In the genomic region with DNA sequence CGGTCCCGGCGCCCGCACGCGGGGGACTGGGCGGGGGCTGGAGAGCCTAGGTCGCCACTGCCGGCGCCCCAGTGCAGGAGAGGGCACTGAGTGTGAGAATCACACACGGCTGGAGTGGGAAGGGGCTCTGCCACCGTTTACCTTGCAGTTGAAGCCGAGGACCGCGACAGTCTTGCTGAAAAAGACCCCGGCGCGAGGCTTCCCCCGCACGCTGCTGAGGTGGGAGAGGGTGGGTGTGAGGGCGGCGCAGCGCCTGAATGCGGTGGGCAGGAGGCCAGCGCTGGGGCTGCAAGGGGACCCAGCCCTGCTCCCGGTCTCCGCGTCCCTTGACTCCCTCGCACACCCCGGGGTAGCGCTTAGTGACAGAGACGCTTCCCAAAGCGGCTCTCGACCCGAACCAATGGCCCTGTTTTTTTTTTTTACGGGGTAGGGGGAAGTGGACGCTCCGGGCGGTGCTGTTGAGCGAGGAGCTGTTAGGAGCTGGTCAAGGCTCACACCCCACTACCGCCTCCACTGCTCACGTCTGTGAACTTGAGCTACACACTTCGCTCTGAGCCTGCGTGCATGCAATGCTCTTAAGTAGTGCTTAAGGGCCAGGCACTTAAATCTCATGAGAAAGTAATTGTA, we compare ENCODE assay signal across 12 cellular contexts. TPM values are rescaled to one million over a fixed set of nuclear protein-coding genes. Genes with fewer than 3 reads are reported as not detected.
DNase-seq lines count a peak whose midpoint lies in the region; ATAC-seq and TF ChIP-seq lines count a peak whose summit lies in the region.
"Had no signal": no experiment of that assay in that cellular context is flagged by ENCODE, and none has a peak within 500 bp of the region (broad histone marks: within the 10 kb centered on the region; RNA-seq: fewer than 3 reads in every experiment).

No MANE protein-coding gene starts in this region.

- peaks cover 7% of the 10 kb centered on the region for H3K4me1 Mint-ChIP-seq in activated naive CD4-positive, alpha-beta T cell treated with anti-CD3 and anti-CD28 coated beads, Interleukin-2, amount 10 ng/mL, durations not matched to agents 7 days and 5 days
- peaks cover 5% of the 10 kb centered on the region for H3K4me1 Mint-ChIP-seq in progenitor cell of endocrine pancreas (ENCODE audit: low read depth)

- H3K36me3 ChIP-seq in mammary epithelial cell (ENCODE audit: insufficient read depth, low read length): no peaks in the 10 kb centered on the region
- no peaks in the 10 kb centered on the region for H3K36me3 ChIP-seq in thyroid gland

- no peak overlapping the region for H3K4me3 Mint-ChIP-seq in activated naive CD4-positive, alpha-beta T cell treated with anti-CD3 and anti-CD28 coated beads, Interleukin-2, amount 10 ng/mL, durations not matched to agents 7 days and 5 days
- no peak overlapping the region for H3K4me3 Mint-ChIP-seq in progenitor cell of endocrine pancreas (ENCODE audit: low read depth)

- peaks cover 17% of the 10 kb centered on the region for H3K27me3 ChIP-seq in mammary epithelial cell (ENCODE audit: insufficient read depth, low read length)
- peaks cover 11% of the 10 kb centered on the region for H3K27me3 ChIP-seq in thyroid gland

- no peaks in the 10 kb centered on the region for H3K9me3 Mint-ChIP-seq in activated naive CD4-positive, alpha-beta T cell treated with anti-CD3 and anti-CD28 coated beads, Interleukin-2, amount 50 U/mL, for 72 hours
- H3K9me3 Mint-ChIP-seq in activated naive CD4-positive, alpha-beta T cell treated with anti-CD3 and anti-CD28 coated beads, Interleukin-2, amount 10 ng/mL, durations not matched to agents 7 days and 5 days: no peaks in the 10 kb centered on the region
- H3K9me3 Mint-ChIP-seq in progenitor cell of endocrine pancreas (ENCODE audit: low read depth): no peaks in the 10 kb centered on the region

- H3K4me3 ChIP-seq in mammary epithelial cell (replicated peaks in 1 of 3; ENCODE audit: insufficient read depth in 1 of 3, low read depth in 2 of 3, low read length in 3 of 3) (peak overlapping the region in 1 of 3 experiments; percentile 26), thyroid gland (replicated peaks in 1 of 3) (peak overlapping the region in 1 of 3 donors; percentile 13)

- CTCF ChIA-PET in activated naive CD4-positive, alpha-beta T cell treated with anti-CD3 and anti-CD28 coated beads, Interleukin-2, amount 10 ng/mL, durations not matched to agents 7 days and 5 days (lab: Charles Lee): interaction anchor here (1.1 kb wide), 1 partner anchor 9 kb away, joined by 4 read pairs; no protein-coding TSS in a partner anchor
- CTCF ChIA-PET in mammary epithelial cell (lab: Charles Lee; ENCODE audit: low non-redundant PET): no interaction called here

- no peaks in the 10 kb centered on the region for H4K20me1 ChIP-seq in mammary epithelial cell (ENCODE audit: insufficient read depth, low read length)

- H3K27me3 Mint-ChIP-seq in activated naive CD4-positive, alpha-beta T cell treated with anti-CD3 and anti-CD28 coated beads, Interleukin-2, amount 10 ng/mL, durations not matched to agents 7 days and 5 days: peaks cover 95% of the 10 kb centered on the region
- peaks cover 41% of the 10 kb centered on the region for H3K27me3 Mint-ChIP-seq in progenitor cell of endocrine pancreas

- WGBS in mammary epithelial cell (ENCODE audit: low coverage, missing lambda C conversion rate): 4% methylated on average over 26 of the region's 44 CpGs
- 2 to 6% methylated on average over 9 to 12 of the region's 44 CpGs for WGBS in thyroid gland, 2 donors

- H3K36me3 Mint-ChIP-seq in activated naive CD4-positive, alpha-beta T cell treated with anti-CD3 and anti-CD28 coated beads, Interleukin-2, amount 50 U/mL, for 72 hours: peaks cover 0 to 4% of the 10 kb centered on the region in 2 donors
- no peaks in the 10 kb centered on the region for H3K36me3 Mint-ChIP-seq in activated naive CD4-positive, alpha-beta T cell treated with anti-CD3 and anti-CD28 coated beads, Interleukin-2, amount 10 ng/mL, durations not matched to agents 7 days and 5 days
- no peaks in the 10 kb centered on the region for H3K36me3 Mint-ChIP-seq in progenitor cell of endocrine pancreas (ENCODE audit: insufficient read depth)

- ATAC-seq in activated naive CD4-positive, alpha-beta T cell treated with anti-CD3 and anti-CD28 coated beads, Interleukin-2, amount 50 U/mL, for 72 hours: peak; percentile 20 to 48
- peak; percentile 34 for ATAC-seq in left lobe of liver

- peak overlapping the region; percentile 75 for H2AFZ ChIP-seq in mammary epithelial cell (ENCODE audit: low read depth, low read length)

- BruUV-seq in mammary epithelial cell (replicated peaks; lab: Mats Ljungman, UMichigan): no TSS peak

- H3K4me1 ChIP-seq in mammary epithelial cell (ENCODE audit: insufficient read depth, low read length): peaks cover 13% of the 10 kb centered on the region
- peaks cover 11 to 14% of the 10 kb centered on the region in 2 donors for H3K4me1 ChIP-seq in thyroid gland

- H3K27ac ChIP-seq in mammary epithelial cell (ENCODE audit: insufficient read depth, low read depth, low read length) (no peak overlapping the region), thyroid gland (no peak overlapping the region)

- H3K27ac Mint-ChIP-seq in activated naive CD4-positive, alpha-beta T cell treated with anti-CD3 and anti-CD28 coated beads, Interleukin-2, amount 50 U/mL, for 72 hours: no peak overlapping the region
- no peak overlapping the region for H3K27ac Mint-ChIP-seq in activated naive CD4-positive, alpha-beta T cell treated with anti-CD3 and anti-CD28 coated beads, Interleukin-2, amount 10 ng/mL, durations not matched to agents 7 days and 5 days
- no peak overlapping the region for H3K27ac Mint-ChIP-seq in progenitor cell of endocrine pancreas

- no peaks in the 10 kb centered on the region for H3K79me2 ChIP-seq in mammary epithelial cell (ENCODE audit: insufficient read depth, low read length)

- TF ChIP-seq CTCF in mammary epithelial cell (conservative IDR thresholded peaks at IDR 0.05 in 1 of 2, IDR thresholded peaks at IDR 0.05 in 1 of 2; ENCODE audit: extremely low read depth in 1 of 2, insufficient read depth in 1 of 2, low read depth in 1 of 2, low read length in 2 of 2) (no peak), thyroid gland (IDR thresholded peaks at IDR 0.05) (no peak), GM13976 (IDR thresholded peaks at IDR 0.05; ENCODE audit: borderline replicate concordance, control extremely low read depth, extremely low read depth, insufficient read depth, missing control alignments) (no peak), progenitor cell of endocrine pancreas (IDR thresholded peaks at IDR 0.05; ENCODE audit: unreplicated experiment) (no peak)

- H3K9ac ChIP-seq in mammary epithelial cell (ENCODE audit: insufficient read depth, low read length): no peak overlapping the region

- intact Hi-C loops in mammary epithelial cell (cut with micrococcal nuclease) (no loop called here), thyroid gland (cut with DNase I) (no loop called here)

- DNase-seq in activated naive CD4-positive, alpha-beta T cell treated with anti-CD3 and anti-CD28 coated beads, Interleukin-2, amount 50 U/mL, for 72 hours (ENCODE audit: low spot score in 2 of 2): no peak
- no peak for DNase-seq in activated naive CD4-positive, alpha-beta T cell treated with anti-CD3 and anti-CD28 coated beads, Interleukin-2, amount 10 ng/mL, durations not matched to agents 7 days and 5 days
- DNase-seq in mammary epithelial cell: no peak
- no peak for DNase-seq in left lobe of liver (ENCODE audit: low spot score)
- DNase-seq in thyroid gland: peak; percentile 41 to 70
- DNase-seq in GM13976 (ENCODE audit: low spot score): no peak
- DNase-seq in progenitor cell of endocrine pancreas (ENCODE audit: low spot score, unreplicated experiment): no peak
- DNase-seq in AML-193 (lab: John Stamatoyannopoulos, UW): no peak
- DNase-seq: cerebellar nuclear complex, KBM-7, kidney glomerular epithelial cell, OCI-M1 had no signal

- H3K4me2 ChIP-seq in mammary epithelial cell (ENCODE audit: insufficient read depth, low read depth, low read length): peak overlapping the region; percentile 83

- in situ Hi-C loops in mammary epithelial cell (cut with MboI; ENCODE audit: low sequenced_read_pairs in 2 of 2) (no loop called here), GM13976 (cut with MboI; ENCODE audit: low sequenced_read_pairs, unreplicated experiment) (no loop called here)

- H3K9me3 ChIP-seq in mammary epithelial cell (replicated peaks; ENCODE audit: insufficient read depth, low read length) (no peaks in the 10 kb centered on the region), thyroid gland (no peaks in the 10 kb centered on the region)

- TF ChIP-seq POLR2A in thyroid gland (IDR thresholded peaks at IDR 0.05): no peak

- dilution Hi-C loops in mammary epithelial cell (cut with HindIII; ENCODE audit: low sequenced_read_pairs): no loop called here

RNA-seq across cellular contexts. Expression of gene NOTO, which starts 0.8 kb away (rescaled TPM):
- total RNA-seq in activated naive CD4-positive, alpha-beta T cell treated with anti-CD3 and anti-CD28 coated beads, Interleukin-2, amount 50 U/mL, for 72 hours: not detected
- total RNA-seq in mammary epithelial cell (not detected), left lobe of liver (not detected), thyroid gland (not detected), progenitor cell of endocrine pancreas (not detected in 2 replicates)
- not detected for polyA plus RNA-seq in mammary epithelial cell
- not detected for polyA minus RNA-seq in mammary epithelial cell

RNA-seq across cellular contexts. Expression of gene SMYD5, which starts 10.9 kb away (rescaled TPM):
- total RNA-seq in activated naive CD4-positive, alpha-beta T cell treated with anti-CD3 and anti-CD28 coated beads, Interleukin-2, amount 50 U/mL, for 72 hours: 10 to 100 TPM; 36.0 to 41.1 TPM
- total RNA-seq in mammary epithelial cell (10 to 100 TPM; 19.5 to 31.7 TPM), left lobe of liver (6.0 TPM), thyroid gland (10 to 100 TPM; 14.4 to 18.1 (median 16.2) TPM), progenitor cell of endocrine pancreas (30.2 and 32.7 TPM in 2 replicates)
- 21.8 TPM for polyA plus RNA-seq in mammary epithelial cell
- polyA minus RNA-seq in mammary epithelial cell: 30.3 TPM

RNA-seq across cellular contexts. Expression of gene PRADC1, which starts 29.9 kb away (rescaled TPM):
- 10 to 100 TPM; 11.5 to 24.7 TPM for total RNA-seq in activated naive CD4-positive, alpha-beta T cell treated with anti-CD3 and anti-CD28 coated beads, Interleukin-2, amount 50 U/mL, for 72 hours
- total RNA-seq in mammary epithelial cell: 10 to 100 TPM; 11.5 to 14.0 TPM
- polyA plus RNA-seq in mammary epithelial cell: 15.4 TPM
- 8.5 TPM for polyA minus RNA-seq in mammary epithelial cell
- 24.4 TPM for total RNA-seq in left lobe of liver
- total RNA-seq in thyroid gland: 10 to 100 TPM; 14.3 to 65.2 (median 33.2) TPM
- 9.8 and 10.2 TPM in 2 replicates for total RNA-seq in progenitor cell of endocrine pancreas

RNA-seq across cellular contexts. Expression of gene CCT7, which starts 30.9 kb away (rescaled TPM):
- total RNA-seq in activated naive CD4-positive, alpha-beta T cell treated with anti-CD3 and anti-CD28 coated beads, Interleukin-2, amount 50 U/mL, for 72 hours: 100 to 1,000 TPM; 417 to 503 TPM
- total RNA-seq in mammary epithelial cell (100 to 1,000 TPM; 204 to 348 TPM), left lobe of liver (93.7 TPM), thyroid gland (100 to 1,000 TPM; 160 to 205 (median 189) TPM), progenitor cell of endocrine pancreas (249 and 256 TPM in 2 replicates)
- 357 TPM for polyA plus RNA-seq in mammary epithelial cell
- 607 TPM for polyA minus RNA-seq in mammary epithelial cell

Comparison
In these comparisons a context has a peak if more than half of its experiments do, and no peak if none do; other contexts are left out.
1. DNase-seq: peak in thyroid gland (2 of 2); none in activated naive CD4-positive, alpha-beta T cell treated with anti-CD3 and anti-CD28 coated beads, Interleukin-2, amount 50 U/mL, for 72 hours (0 of 2), activated naive CD4-positive, alpha-beta T cell treated with anti-CD3 and anti-CD28 coated beads, Interleukin-2, amount 10 ng/mL, durations not matched to agents 7 days and 5 days (single experiment), mammary epithelial cell (single experiment), left lobe of liver (single experiment), GM13976 (single experiment), progenitor cell of endocrine pancreas (single experiment) and AML-193 (0 of 2).